8 cellular contexts compared by ENCODE assay signal in genomic region chr3:28348286-28348636, GRCh38.
DNase-seq lines count a peak whose midpoint lies in the region; ATAC-seq lines count a peak whose summit lies in the region.

No MANE protein-coding gene starts in this region.

- peak overlapping the region; percentile 99 for H3K27ac Mint-ChIP-seq in stimulated activated naive B cell treated with anti-CD40 and anti-IgM and Interleukin-4, amounts not matched to agents 10 μg/mL and 1 μg/mL and 100 μg/mL, for 72 hours

- H3K4me3 Mint-ChIP-seq in stimulated activated naive B cell treated with anti-CD40 and anti-IgM and Interleukin-4, amounts not matched to agents 10 μg/mL and 1 μg/mL and 100 μg/mL, for 72 hours = peak overlapping the region; percentile 97 to 98

- no peaks in the 10 kb centered on the region for H3K27me3 Mint-ChIP-seq in stimulated activated naive B cell treated with anti-CD40 and anti-IgM and Interleukin-4, amounts not matched to agents 10 μg/mL and 1 μg/mL and 100 μg/mL, for 72 hours

- peaks cover 7 to 28% of the 10 kb centered on the region in 2 donors for H3K4me1 Mint-ChIP-seq in stimulated activated naive B cell treated with anti-CD40 and anti-IgM and Interleukin-4, amounts not matched to agents 10 μg/mL and 1 μg/mL and 100 μg/mL, for 72 hours

- H3K36me3 Mint-ChIP-seq in stimulated activated naive B cell treated with anti-CD40 and anti-IgM and Interleukin-4, amounts not matched to agents 10 μg/mL and 1 μg/mL and 100 μg/mL, for 72 hours = peaks cover 10 to 12% of the 10 kb centered on the region in 2 donors

- H3K9me3 Mint-ChIP-seq in stimulated activated naive B cell treated with anti-CD40 and anti-IgM and Interleukin-4, amounts not matched to agents 10 μg/mL and 1 μg/mL and 100 μg/mL, for 72 hours = no peaks in the 10 kb centered on the region

- DNase-seq in DMS114 treated with DMSO at 0.1 percent for 48 hours (lab: John Stamatoyannopoulos, UW; ENCODE audit: unreplicated experiment) (peak; percentile 46), amniotic stem cell (lab: John Stamatoyannopoulos, UW) (peak; percentile 74), iPS-NIHi7 (ENCODE audit: extremely low spot score) (peak; percentile 69), GM19238 (ENCODE audit: insufficient read length, low spot score) (no peak), GOT3 (lab: John Stamatoyannopoulos, UW) (no peak), NCI-H2196 treated with DMSO at 0.1 percent for 48 hours (lab: John Stamatoyannopoulos, UW; ENCODE audit: unreplicated experiment) (no peak)
- no peak for DNase-seq in stimulated activated naive B cell treated with anti-CD40 and anti-IgM and Interleukin-4, amounts not matched to agents 10 μg/mL and 1 μg/mL and 100 μg/mL, for 72 hours

- peak; percentile 86 for ATAC-seq in HG03175 (IDR thresholded peaks at IDR 0.05; ENCODE audit: unreplicated experiment)
- ATAC-seq in stimulated activated naive B cell treated with anti-CD40 and anti-IgM and Interleukin-4, amounts not matched to agents 10 μg/mL and 1 μg/mL and 100 μg/mL, for 72 hours (replicated peaks) = peak in 1 of 2 donors; percentile 86

Comparison
In these comparisons a context has a peak if more than half of its experiments do, and no peak if none do; other contexts are left out.
1. DNase-seq: peak in DMS114 treated with DMSO at 0.1 percent for 48 hours (single experiment), amniotic stem cell (single experiment) and iPS-NIHi7 (single experiment); none in stimulated activated naive B cell treated with anti-CD40 and anti-IgM and Interleukin-4, amounts not matched to agents 10 μg/mL and 1 μg/mL and 100 μg/mL, for 72 hours (single experiment), GM19238 (single experiment), GOT3 (single experiment) and NCI-H2196 treated with DMSO at 0.1 percent for 48 hours (single experiment).